20 cellular contexts compared by ENCODE assay signal in genomic region chr10:97163141-97163540, GRCh38. TPM values are rescaled to one million over a fixed set of nuclear protein-coding genes. Genes with fewer than 3 reads are reported as not detected.
"Had no signal": no experiment of that assay in that cellular context is flagged by ENCODE, and none has a peak within 500 bp of the region (broad histone marks: within the 10 kb centered on the region; RNA-seq: fewer than 3 reads in every experiment).

No MANE protein-coding gene starts in this region.

- H3K36me3 Mint-ChIP-seq: naive thymus-derived CD4-positive, alpha-beta T cell had no signal

- H3K27ac Mint-ChIP-seq: nephron progenitor cell had no signal

- H3K9me3 Mint-ChIP-seq: nephron progenitor cell had no signal

- H3K4me1 ChIP-seq: sigmoid colon, stomach, transverse colon had no signal

- H3K9me3 ChIP-seq: neutrophil, sigmoid colon, stomach, thoracic aorta, transverse colon had no signal

- ATAC-seq: left colon; left ventricle myocardium superior; naive thymus-derived CD4-positive, alpha-beta T cell had no signal

- H3K4me3 ChIP-seq: coronary artery, sigmoid colon, skin epidermis, stomach, thoracic aorta, transverse colon had no signal

- H3K4me3 Mint-ChIP-seq: naive thymus-derived CD4-positive, alpha-beta T cell; nephron progenitor cell had no signal

- H3K36me3 ChIP-seq: neutrophil, sigmoid colon, stomach, thoracic aorta, transverse colon had no signal

- H3K27ac ChIP-seq: coronary artery, neutrophil, sigmoid colon, skin epidermis, stomach, thoracic aorta, transverse colon had no signal

- H3K27me3 ChIP-seq: neutrophil, sigmoid colon, transverse colon had no signal

- DNase-seq: effector CD4-positive, alpha-beta T cell; foreskin melanocyte; hippocampal formation; left colon; left ventricle myocardium superior; mesendoderm; naive thymus-derived CD4-positive, alpha-beta T cell; nephron progenitor cell; sigmoid colon; stimulated activated CD4-positive, alpha-beta T cell treated with anti-CD3 and anti-CD28 coated beads, Interleukin-12 subunit alpha, Interleukin-12 subunit beta, amount 100 ng/mL, for 4 hours; stimulated activated naive CD4-positive, alpha-beta T cell; stomach; transverse colon had no signal

- H3K4me1 Mint-ChIP-seq: naive thymus-derived CD4-positive, alpha-beta T cell had no signal

RNA-seq across cellular contexts. Expression of gene SLIT1, which starts 22.6 kb away (rescaled TPM):
- total RNA-seq: dermis microvascular lymphatic vessel endothelial cell, lung microvascular endothelial cell, osteocyte had no signal
- polyA plus RNA-seq: naive thymus-derived CD4-positive, alpha-beta T cell had no signal
